ENCODE assay signal across 31 cellular contexts in the genomic region with DNA sequence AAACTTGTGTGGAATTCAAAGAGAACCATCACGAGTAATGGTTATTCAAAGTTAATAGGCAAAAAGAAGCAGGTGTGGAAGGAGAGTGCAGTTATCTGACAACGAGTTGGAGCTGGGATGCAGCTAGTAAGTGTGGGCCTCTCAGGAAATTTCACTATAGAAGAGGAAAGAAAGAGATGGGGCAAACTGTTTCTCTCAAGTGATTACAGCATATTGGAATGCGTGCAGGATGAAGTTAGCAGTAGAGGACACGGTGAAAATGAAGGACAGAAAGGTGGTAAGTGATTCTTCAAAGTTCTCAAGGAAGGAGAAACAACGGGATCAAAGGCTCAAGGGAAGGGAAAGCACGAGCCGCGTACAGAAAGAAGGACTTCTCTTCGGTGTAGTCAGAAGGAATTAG.
DNase-seq lines count a peak whose midpoint lies in the region; ATAC-seq and TF ChIP-seq lines count a peak whose summit lies in the region.
"Had no signal": no experiment of that assay in that cellular context is flagged by ENCODE, and none has a peak within 500 bp of the region (broad histone marks: within the 10 kb centered on the region; RNA-seq: fewer than 3 reads in every experiment).

No MANE protein-coding gene starts in this region.

- intact Hi-C loops in PC-3 (cut with micrococcal nuclease) = no loop called here

- CTCF ChIA-PET in PC-3 (lab: Charles Lee) = no interaction called here

- H3K27ac Mint-ChIP-seq in H9 = peak overlapping the region in 1 of 3 experiments; percentile 46; a peak in 2 of 7 replicates
- H3K27ac Mint-ChIP-seq in activated T-cell treated with anti-CD3 and anti-CD28 coated beads, Interleukin-2, amount 50 U/mL, for 72 hours = no peak overlapping the region
- H3K27ac Mint-ChIP-seq: activated CD4-positive, alpha-beta T cell treated with anti-CD3 and anti-CD28 coated beads, Interleukin-2, amount 10 ng/mL, durations not matched to agents 7 days and 5 days; B cell; CD8-positive, alpha-beta memory T cell; IgD-negative memory B cell; mesothelial cell of epicardium; WTC11 had no signal

- no peak overlapping the region; a peak in 1 of 5 replicates for H3K4me3 Mint-ChIP-seq in H9
- no peak overlapping the region for H3K4me3 Mint-ChIP-seq in activated T-cell treated with anti-CD3 and anti-CD28 coated beads, Interleukin-2, amount 50 U/mL, for 72 hours
- H3K4me3 Mint-ChIP-seq: activated CD4-positive, alpha-beta T cell treated with anti-CD3 and anti-CD28 coated beads, Interleukin-2, amount 10 ng/mL, durations not matched to agents 7 days and 5 days; B cell; CD8-positive, alpha-beta memory T cell; IgD-negative memory B cell; mesothelial cell of epicardium; WTC11 had no signal

- H3K4me1 Mint-ChIP-seq in H9 = peaks cover 16 to 25% of the 10 kb centered on the region in 2 experiments
- no peaks in the 10 kb centered on the region for H3K4me1 Mint-ChIP-seq in activated T-cell treated with anti-CD3 and anti-CD28 coated beads, Interleukin-2, amount 50 U/mL, for 72 hours (ENCODE audit: low read depth)
- H3K4me1 Mint-ChIP-seq: B cell, mesothelial cell of epicardium had no signal

- no peak overlapping the region for H4K5ac ChIP-seq in H9 (ENCODE audit: insufficient read length, low read depth, low read length)

- H3K36me3 ChIP-seq in ACC112 (ENCODE audit: insufficient read depth, low read length) = no peaks in the 10 kb centered on the region
- H3K36me3 ChIP-seq in mesodermal cell (ENCODE audit: control insufficient read depth, insufficient read depth, low read length) = no peaks in the 10 kb centered on the region
- no peaks in the 10 kb centered on the region for H3K36me3 ChIP-seq in PC-3 (ENCODE audit: low read depth, low read length)
- H3K36me3 ChIP-seq: adrenal gland, breast epithelium, colonic mucosa, gastroesophageal sphincter, left lung, tibial nerve had no signal

- H3K4me3 ChIP-seq in ACC112 (ENCODE audit: low read depth, low read length) (peak overlapping the region; percentile 6; the same call in 1 of the 2 replicates), astrocyte of the spinal cord (ENCODE audit: low read depth, low read length) (no peak overlapping the region), mesodermal cell (ENCODE audit: extremely low read depth, insufficient read depth, low read length, poor library complexity, severe bottlenecking) (no peak overlapping the region), PC-3 (ENCODE audit: low read length) (no peak overlapping the region)
- H3K4me3 ChIP-seq: adrenal gland, breast epithelium, colonic mucosa, gastroesophageal sphincter, left lung, skin epidermis, tibial nerve had no signal

- in situ Hi-C loops in astrocyte of the spinal cord (cut with HindIII; ENCODE audit: low sequenced_read_pairs) = no loop called here

- H2BK15ac ChIP-seq in H9 (ENCODE audit: low read depth, low read length) = no peak overlapping the region

- no peak overlapping the region for H4K91ac ChIP-seq in H9 (ENCODE audit: insufficient read length, low read depth, low read length)

- H2AK5ac ChIP-seq in H9 (ENCODE audit: insufficient read length, low read length) = no peak overlapping the region

- H3K9me3 ChIP-seq in H9 (ENCODE audit: control insufficient read depth, low read depth, low read length) = no peaks in the 10 kb centered on the region
- no peaks in the 10 kb centered on the region for H3K9me3 ChIP-seq in mesodermal cell (ENCODE audit: control insufficient read depth, low read length)
- H3K9me3 ChIP-seq in PC-3 (ENCODE audit: low read length) = no peaks in the 10 kb centered on the region
- H3K9me3 ChIP-seq: adrenal gland, breast epithelium, colonic mucosa, gastroesophageal sphincter, left lung, tibial nerve had no signal

- no peak overlapping the region for H3K4ac ChIP-seq in H9 (ENCODE audit: low read depth, low read length)

- no peaks in the 10 kb centered on the region for H3K27me3 Mint-ChIP-seq in H9 (ENCODE audit: low read depth)
- H3K27me3 Mint-ChIP-seq in activated T-cell treated with anti-CD3 and anti-CD28 coated beads, Interleukin-2, amount 50 U/mL, for 72 hours (ENCODE audit: low read depth) = no peaks in the 10 kb centered on the region
- H3K27me3 Mint-ChIP-seq: B cell had no signal

- no peaks in the 10 kb centered on the region for H3K9me2 ChIP-seq in PC-3 (replicated peaks; ENCODE audit: low read length)

- H3K23ac ChIP-seq in H9 (ENCODE audit: insufficient read length, low read depth, low read length) = no peak overlapping the region

- WGBS in H9 (ENCODE audit: extremely low coverage, insufficient read length, low lambda C conversion rate) = no CpG with 5 or more reads among the region's 9 CpGs
- WGBS in mesodermal cell (ENCODE audit: insufficient coverage in 2 of 2), 2 experiments = 85 to 90% methylated on average over 8 to 9 of the region's 9 CpGs

- no peak for ATAC-seq in activated T-cell treated with anti-CD3 and anti-CD28 coated beads, Interleukin-2, amount 50 U/mL, for 72 hours (replicated peaks in 1 of 2)
- ATAC-seq in GM21529 (IDR thresholded peaks at IDR 0.05; ENCODE audit: unreplicated experiment) = no peak
- ATAC-seq in PC-3 = no peak
- ATAC-seq: gastroesophageal sphincter; naive thymus-derived CD4-positive, alpha-beta T cell; WTC11 had no signal

- DNase-seq in H9 (no peak), astrocyte of the spinal cord (ENCODE audit: low read depth, low spot score) (peak; percentile 43), NCI-H1092 treated with DMSO at 0.1 percent for 48 hours (lab: John Stamatoyannopoulos, UW) (no peak), PC-3 (no peak)
- no peak for DNase-seq in activated T-cell treated with anti-CD3 and anti-CD28 coated beads, Interleukin-2, amount 50 U/mL, for 72 hours
- DNase-seq: activated CD4-positive, alpha-beta T cell treated with anti-CD3 and anti-CD28 coated beads, Interleukin-2, amount 10 ng/mL, durations not matched to agents 7 days and 5 days; activated naive CD4-positive, alpha-beta T cell treated with Interleukin-2 at 50 U/mL for 16 hours; activated T-cell treated with anti-CD3 and anti-CD28 coated beads, Interleukin-2, amount 50 U/mL, for 48 hours; adrenal gland; CD8-positive, alpha-beta memory T cell; colonic mucosa; effector CD8-positive, alpha-beta T cell; left lung; naive thymus-derived CD4-positive, alpha-beta T cell; NCI-H1417; NCI-H2081 treated with DMSO at 0.1 percent for 48 hours; occipital lobe; SHP77; stimulated activated CD8-positive, alpha-beta memory T cell treated with anti-CD3 and anti-CD28 coated beads, Interleukin-4, amount 100 ng/mL, for 48 hours; T1000 had no signal

- H2BK120ac ChIP-seq in H9 (ENCODE audit: low read depth, low read length, poor library complexity, severe bottlenecking) = no peak overlapping the region

- no peak overlapping the region for H2BK20ac ChIP-seq in H9 (ENCODE audit: low read depth, low read length, poor library complexity, severe bottlenecking)

- H2AFZ ChIP-seq in ACC112 (ENCODE audit: low read length, unreplicated experiment) (no peak overlapping the region), H9 (ENCODE audit: low read length) (no peak overlapping the region), PC-3 (ENCODE audit: low read length) (no peak overlapping the region)

- no peaks in the 10 kb centered on the region for H3F3A ChIP-seq in PC-3 (ENCODE audit: low read length, unreplicated experiment)

- H3K79me2 ChIP-seq in ACC112 (ENCODE audit: control insufficient read depth, insufficient read depth, low read length, unreplicated experiment) = peaks cover 18% of the 10 kb centered on the region
- H3K79me2 ChIP-seq in H9 (ENCODE audit: insufficient read depth, low read length) = no peaks in the 10 kb centered on the region
- H3K79me2 ChIP-seq in PC-3 (ENCODE audit: low read length) = no peaks in the 10 kb centered on the region

- H2BK5ac ChIP-seq in H9 (ENCODE audit: insufficient read length, low read length) = no peak overlapping the region

- H2BK12ac ChIP-seq in H9 (ENCODE audit: insufficient read length, low read depth, low read length) = no peak overlapping the region

- H4K20me1 ChIP-seq in H9 (ENCODE audit: control insufficient read depth, insufficient read depth, insufficient read length) (no peaks in the 10 kb centered on the region), PC-3 (ENCODE audit: low read length) (no peaks in the 10 kb centered on the region)

- H3K27me3 ChIP-seq in ACC112 (ENCODE audit: insufficient read depth, low read length) = no peaks in the 10 kb centered on the region
- H3K27me3 ChIP-seq in H9 (ENCODE audit: insufficient read depth, low read length) = no peaks in the 10 kb centered on the region
- H3K27me3 ChIP-seq in PC-3 (ENCODE audit: low read length) = no peaks in the 10 kb centered on the region
- H3K27me3 ChIP-seq: adrenal gland, breast epithelium, colonic mucosa, gastroesophageal sphincter, left lung, tibial nerve had no signal

- POLR2A ChIA-PET in PC-3 (lab: Charles Lee; ENCODE audit: unreplicated experiment) = no interaction called here

- BruUV-seq in PC-3 (replicated peaks; lab: Mats Ljungman, UMichigan) = no TSS peak

- H3T11ph ChIP-seq in H9 (ENCODE audit: low read length) = no peak overlapping the region

- no peaks in the 10 kb centered on the region for H3K23me2 ChIP-seq in H9 (ENCODE audit: insufficient read length, low read depth, low read length, poor library complexity, severe bottlenecking)

- H3K9me3 Mint-ChIP-seq in H9 = no peaks in the 10 kb centered on the region
- H3K9me3 Mint-ChIP-seq in activated T-cell treated with anti-CD3 and anti-CD28 coated beads, Interleukin-2, amount 50 U/mL, for 72 hours = peaks cover 0 to 2% of the 10 kb centered on the region in 2 donors
- H3K9me3 Mint-ChIP-seq: activated CD4-positive, alpha-beta T cell treated with anti-CD3 and anti-CD28 coated beads, Interleukin-2, amount 10 ng/mL, durations not matched to agents 7 days and 5 days; CD8-positive, alpha-beta memory T cell; IgD-negative memory B cell; mesothelial cell of epicardium had no signal

- H3K36me3 Mint-ChIP-seq in H9 (ENCODE audit: insufficient read depth in 1 of 3, low read depth in 3 of 3) = peaks cover 0 to 2% (median 0%) of the 10 kb centered on the region in 3 experiments; a peak in 1 of 7 replicates
- H3K36me3 Mint-ChIP-seq in activated T-cell treated with anti-CD3 and anti-CD28 coated beads, Interleukin-2, amount 50 U/mL, for 72 hours (ENCODE audit: insufficient read depth in 2 of 2) = no peaks in the 10 kb centered on the region
- H3K36me3 Mint-ChIP-seq: CD8-positive, alpha-beta memory T cell; IgD-negative memory B cell; mesothelial cell of epicardium; WTC11 had no signal

- peak overlapping the region; percentile 15 for H3K18ac ChIP-seq in H9 (ENCODE audit: insufficient read length, low read depth, low read length)

- H3K14ac ChIP-seq in H9 (ENCODE audit: insufficient read depth, low read length) = no peak overlapping the region

- H3K4me1 ChIP-seq in ACC112 (ENCODE audit: control insufficient read depth, insufficient read depth, low read length, unreplicated experiment) (peaks cover 55% of the 10 kb centered on the region), H9 (ENCODE audit: insufficient read depth, low read length) (peaks cover 2% of the 10 kb centered on the region; the same call in 1 of the 2 replicates), mesodermal cell (ENCODE audit: control insufficient read depth, insufficient read depth, low read length, poor library complexity, severe bottlenecking) (peaks cover 47% of the 10 kb centered on the region), PC-3 (ENCODE audit: insufficient read depth, low read length) (peaks cover 24% of the 10 kb centered on the region)
- H3K4me1 ChIP-seq: breast epithelium, colonic mucosa, gastroesophageal sphincter, left lung, tibial nerve had no signal

- H3K27ac ChIP-seq in ACC112 (ENCODE audit: low read depth, low read length) (peak overlapping the region; percentile 96), H9 (ENCODE audit: insufficient read length, low read depth, low read length) (no peak overlapping the region), mesodermal cell (ENCODE audit: low read depth, low read length, severe bottlenecking) (peak overlapping the region; percentile 76), PC-3 (ENCODE audit: low read length) (no peak overlapping the region)
- H3K27ac ChIP-seq: colonic mucosa, gastroesophageal sphincter, left lung, tibial nerve had no signal

- TF ChIP-seq CTCF in H9 (conservative IDR thresholded peaks at IDR 0.05) (no peak), astrocyte of the spinal cord (IDR thresholded peaks at IDR 0.05; ENCODE audit: low read depth, low read length) (no peak), PC-3 (conservative IDR thresholded peaks at IDR 0.05; ENCODE audit: low read depth, low read length) (no peak)

- H3K9ac ChIP-seq in H9 (ENCODE audit: extremely low read depth, insufficient read length, low read length) (no peak overlapping the region), PC-3 (ENCODE audit: low read length) (no peak overlapping the region)

- H3K4me2 ChIP-seq in H9 (ENCODE audit: insufficient read depth, insufficient read length, low read length) (no peak overlapping the region), PC-3 (ENCODE audit: low read length) (no peak overlapping the region)

- no peak overlapping the region for H4K8ac ChIP-seq in H9 (replicated peaks; ENCODE audit: insufficient read length, low read depth, low read length)

- no peaks in the 10 kb centered on the region for H3K79me1 ChIP-seq in H9 (ENCODE audit: insufficient read depth, low read depth, low read length, poor library complexity, severe bottlenecking)

- H3K56ac ChIP-seq in H9 (ENCODE audit: insufficient read length, low read depth, low read length) = no peak overlapping the region

Comparison
In these comparisons a context has a peak if more than half of its experiments do, and no peak if none do; other contexts are left out.
1. H3K27ac ChIP-seq: peak in ACC112 (single experiment) and mesodermal cell (single experiment); none in H9 (single experiment) and PC-3 (single experiment).